ENCODE assay signal across 1 cellular context in the genomic region with DNA sequence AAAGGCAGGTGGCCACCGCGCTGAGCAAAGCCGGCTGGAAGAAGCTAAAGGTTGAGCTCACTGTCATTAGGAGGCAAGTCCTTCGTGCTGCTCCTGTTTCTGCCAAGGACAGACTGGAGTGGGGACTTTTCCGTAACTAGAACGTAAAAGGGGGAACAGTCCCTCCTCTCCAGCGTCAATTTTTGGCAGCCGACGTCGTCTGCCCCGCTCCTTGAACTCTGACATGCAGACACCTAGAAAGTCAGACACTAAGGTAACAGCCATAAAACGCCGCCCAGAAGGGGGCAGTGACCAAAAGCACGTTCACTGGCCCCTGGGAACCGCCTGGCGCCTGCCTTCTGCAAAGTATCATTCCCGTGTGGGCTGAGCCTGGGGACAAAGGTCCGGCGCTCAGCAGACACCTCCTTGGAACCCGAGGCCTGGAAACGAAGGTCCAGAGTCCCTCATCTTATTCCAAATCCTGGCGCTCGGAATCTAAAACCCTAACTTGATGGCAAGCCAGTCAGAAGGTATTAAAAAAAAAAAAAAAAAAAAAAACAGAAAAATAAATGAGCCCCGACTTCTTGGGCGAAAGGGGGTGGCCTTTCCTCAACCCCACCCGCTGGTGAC.
TF ChIP-seq lines count a peak whose summit lies in the region.

No MANE protein-coding gene starts in this region.

TF ChIP-seq in GM12878, 131 proteins besides CTCF, POLR2A, EP300 and RAD21:
- TF ChIP-seq ZNF384 (IDR thresholded peaks at IDR 0.05; ENCODE audit: borderline replicate concordance, low read depth, low read length): peak; percentile 6; the same call in 1 of the 2 replicates
- TF ChIP-seq MEF2A (IDR thresholded peaks at IDR 0.05; ENCODE audit: insufficient read depth, low read depth, low read length): no peak
- peak in 1 of 2 experiments; percentile 62; a peak in 1 of 4 replicates for TF ChIP-seq BHLHE40 (IDR thresholded peaks at IDR 0.05; ENCODE audit: borderline replicate concordance in 1 of 2, low read depth in 2 of 2, low read length in 1 of 2)
TF ChIP-seq in GM12878: peak in this region for 2.
